In the genomic region with DNA sequence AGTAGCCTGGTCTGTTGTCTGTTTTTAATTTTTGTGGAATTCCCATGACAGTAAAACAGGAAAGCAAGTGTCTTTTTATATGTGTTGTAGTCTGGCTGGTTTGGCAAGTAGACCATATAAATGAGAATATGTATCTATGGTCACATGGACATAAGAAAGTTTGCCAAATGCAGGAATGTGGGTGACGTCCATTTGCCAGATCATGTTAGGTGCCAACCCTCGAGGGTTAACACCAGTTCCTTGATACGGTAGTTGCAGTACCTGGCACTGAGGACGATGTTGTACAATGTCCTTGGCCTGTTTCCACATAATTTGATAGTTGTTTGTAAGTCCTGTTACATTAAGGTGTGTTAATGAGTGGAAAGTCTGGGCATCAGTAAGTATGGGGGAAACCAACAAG, we compare ENCODE assay signal across 23 cellular contexts. TPM values are rescaled to one million over a fixed set of nuclear protein-coding genes. Genes with fewer than 3 reads are reported as not detected.
A peak's percentile ranks its signal among the peaks of the same experiment; 100 is the strongest.
DNase-seq lines count a peak whose midpoint lies in the region; ATAC-seq and TF ChIP-seq lines count a peak whose summit lies in the region.
"Had no signal": no experiment of that assay in that cellular context is flagged by ENCODE, and none has a peak within 500 bp of the region (broad histone marks: within the 10 kb centered on the region; RNA-seq: fewer than 3 reads in every experiment).

No MANE protein-coding gene starts in this region.

- H3K27me3 Mint-ChIP-seq in Calu3 (ENCODE audit: unreplicated experiment) (no peaks in the 10 kb centered on the region), chondrocyte (ENCODE audit: low read depth) (no peaks in the 10 kb centered on the region)
- H3K27me3 Mint-ChIP-seq: IgD-negative memory B cell, progenitor cell of endocrine pancreas, type B pancreatic cell had no signal

- H3K36me3 Mint-ChIP-seq in Calu3 (ENCODE audit: insufficient read depth, unreplicated experiment) (peaks cover 38% of the 10 kb centered on the region), chondrocyte (ENCODE audit: low read depth) (peaks cover 10% of the 10 kb centered on the region)

- H3K9me3 Mint-ChIP-seq in Calu3 (ENCODE audit: low read depth, unreplicated experiment) (peaks cover 3% of the 10 kb centered on the region), chondrocyte (ENCODE audit: low read depth) (no peaks in the 10 kb centered on the region)
- H3K9me3 Mint-ChIP-seq: IgD-negative memory B cell had no signal

- CTCF ChIA-PET in Calu3 (lab: Charles Lee) (no interaction called here), PC-3 (lab: Charles Lee) (no interaction called here)

- H3K79me2 ChIP-seq in PC-3 (ENCODE audit: low read length), result peaks cover 100% of the 10 kb centered on the region

- intact Hi-C loops in Calu3 (cut with micrococcal nuclease; ENCODE audit: unreplicated experiment) (no loop called here), PC-3 (cut with micrococcal nuclease) (no loop called here)

- TF ChIP-seq CTCF in Calu3 (IDR thresholded peaks at IDR 0.05; ENCODE audit: unreplicated experiment), result no peak
- TF ChIP-seq CTCF in PC-3 (conservative IDR thresholded peaks at IDR 0.05; ENCODE audit: low read depth, low read length), result no peak
- TF ChIP-seq CTCF in epithelial cell of proximal tubule (conservative IDR thresholded peaks at IDR 0.05; ENCODE audit: low read depth, low read length), result no peak
- no peak for TF ChIP-seq CTCF in chondrocyte (IDR thresholded peaks at IDR 0.05)

- no peak for DNase-seq in Calu3
- peak; percentile 48 for DNase-seq in PC-3
- no peak for DNase-seq in epithelial cell of proximal tubule (ENCODE audit: low read depth)
- DNase-seq in lung microvascular endothelial cell (ENCODE audit: low read depth in 2 of 2), result peak; percentile 4 to 31
- DNase-seq in AG08396 (ENCODE audit: low spot score), result no peak
- DNase-seq in chondrocyte (ENCODE audit: low spot score), result no peak
- DNase-seq: activated gamma-delta T cell; DMS153; head of caudate nucleus; mesendoderm; NCI-H1105; RPMI8226; stimulated activated naive CD4-positive, alpha-beta T cell treated with Interleukin-2 at 50 U/mL for 16 hours; T-helper 1 cell had no signal

- peak overlapping the region; percentile 27 for H3K27ac Mint-ChIP-seq in Calu3 (ENCODE audit: unreplicated experiment)
- H3K27ac Mint-ChIP-seq in chondrocyte (ENCODE audit: unreplicated experiment), result no peak overlapping the region
- H3K27ac Mint-ChIP-seq: IgD-negative memory B cell, nephron, type B pancreatic cell had no signal

- H3F3A ChIP-seq in PC-3 (ENCODE audit: low read length, unreplicated experiment), result no peaks in the 10 kb centered on the region

- POLR2A ChIA-PET in PC-3 (lab: Charles Lee; ENCODE audit: unreplicated experiment), result no interaction called here

- no peak overlapping the region for H3K27ac ChIP-seq in PC-3 (ENCODE audit: low read length)
- H3K27ac ChIP-seq: ascending aorta, BLaER1, coronary artery had no signal

- peaks cover 57% of the 10 kb centered on the region for H3K36me3 ChIP-seq in PC-3 (ENCODE audit: low read depth, low read length)
- H3K36me3 ChIP-seq: ascending aorta had no signal

- no peak overlapping the region for H3K4me2 ChIP-seq in PC-3 (ENCODE audit: low read length)
- H3K4me2 ChIP-seq: BLaER1 had no signal

- no peaks in the 10 kb centered on the region for H3K9me2 ChIP-seq in PC-3 (replicated peaks; ENCODE audit: low read length)

- BruUV-seq in Calu3 (replicated peaks; lab: Mats Ljungman, UMichigan) (no TSS peak), PC-3 (replicated peaks; lab: Mats Ljungman, UMichigan) (no TSS peak)

- H3K4me3 Mint-ChIP-seq in Calu3 (ENCODE audit: low read depth, unreplicated experiment) (no peak overlapping the region), chondrocyte (ENCODE audit: unreplicated experiment) (no peak overlapping the region)
- H3K4me3 Mint-ChIP-seq: type B pancreatic cell had no signal

- H3K9ac ChIP-seq in PC-3 (ENCODE audit: low read length), result no peak overlapping the region
- H3K9ac ChIP-seq: BLaER1 had no signal

- no peaks in the 10 kb centered on the region for H3K27me3 ChIP-seq in PC-3 (ENCODE audit: low read length)
- H3K27me3 ChIP-seq: ascending aorta, BLaER1 had no signal

- H3K4me3 ChIP-seq in PC-3 (ENCODE audit: low read length), result no peak overlapping the region
- H3K4me3 ChIP-seq in epithelial cell of proximal tubule (ENCODE audit: low read depth, low read length), result peak overlapping the region; percentile 52
- H3K4me3 ChIP-seq: ascending aorta, BLaER1, coronary artery had no signal

- H4K20me1 ChIP-seq in PC-3 (ENCODE audit: low read length), result peaks cover 44% of the 10 kb centered on the region

- H3K4me1 Mint-ChIP-seq in Calu3 (ENCODE audit: low read depth, unreplicated experiment) (peaks cover 55% of the 10 kb centered on the region), chondrocyte (ENCODE audit: low read depth) (peaks cover 47% of the 10 kb centered on the region)

- ATAC-seq in PC-3 (no peak), GM21619 (IDR thresholded peaks at IDR 0.05; ENCODE audit: unreplicated experiment) (no peak), HG02870 (IDR thresholded peaks at IDR 0.05; ENCODE audit: unreplicated experiment) (no peak)

- H2AFZ ChIP-seq in PC-3 (ENCODE audit: low read length), result no peak overlapping the region

- H3K4me1 ChIP-seq in PC-3 (ENCODE audit: insufficient read depth, low read length), result peaks cover 17% of the 10 kb centered on the region

- H3K9me3 ChIP-seq in PC-3 (ENCODE audit: low read length), result no peaks in the 10 kb centered on the region
- H3K9me3 ChIP-seq: ascending aorta had no signal

RNA-seq across cellular contexts. Expression of a gene that starts 6.2 kb away (rescaled TPM):
- total RNA-seq in Calu3 (2022), result 192 and 199 TPM in 2 replicates
- 144 and 163 TPM in 2 replicates for total RNA-seq in PC-3 (2014; rRNA removed)
- total RNA-seq in epithelial cell of proximal tubule, result 104 and 194 TPM in 2 replicates
- total RNA-seq in lung microvascular endothelial cell, result 31.2 TPM in 2 replicates
- total RNA-seq in chondrocyte, result 64.8 to 70.6 TPM (median 65.4 TPM) in 3 replicates

RNA-seq across cellular contexts. Expression of a gene that starts 6.5 kb away (rescaled TPM):
- total RNA-seq in Calu3 (2022) (76.2 and 81.4 TPM in 2 replicates), PC-3 (2014; rRNA removed) (37.6 TPM in 2 replicates), epithelial cell of proximal tubule (29.3 and 30.5 TPM in 2 replicates), lung microvascular endothelial cell (21.8 and 85.3 TPM in 2 replicates), chondrocyte (40.8 to 45.0 TPM (median 41.9 TPM) in 3 replicates)

Comparison
In these comparisons a context has a peak if more than half of its experiments do, and no peak if none do; other contexts are left out.
1. DNase-seq: peak in PC-3 (single experiment) and lung microvascular endothelial cell (2 of 2); none in Calu3 (single experiment), epithelial cell of proximal tubule (single experiment), AG08396 (single experiment) and chondrocyte (single experiment).